ENCODE assay signal across 32 cellular contexts in genomic region chr20:6999381-6999780, GRCh38.
"Had no signal": no experiment of that assay in that cellular context is flagged by ENCODE, and none has a peak within 500 bp of the region (broad histone marks: within the 10 kb centered on the region; RNA-seq: fewer than 3 reads in every experiment).

No MANE protein-coding gene starts in this region.

- FAIRE-seq: bronchial epithelial cell, colon had no signal

- H3K4me3 Mint-ChIP-seq: activated CD4-positive, alpha-beta memory T cell treated with anti-CD3 and anti-CD28 coated beads, Interleukin-2, amount 10 ng/mL, durations not matched to agents 7 days and 5 days; activated CD4-positive, alpha-beta T cell treated with anti-CD3 and anti-CD28 coated beads, Interleukin-2, amount 10 ng/mL, durations not matched to agents 7 days and 5 days; activated naive CD4-positive, alpha-beta T cell treated with anti-CD3 and anti-CD28 coated beads, Interleukin-2, amount 10 ng/mL, durations not matched to agents 7 days and 5 days; activated naive CD8-positive, alpha-beta T cell treated with anti-CD3 and anti-CD28 coated beads, Interleukin-2, amount 10 ng/mL, durations not matched to agents 7 days and 5 days; activated T-cell treated with anti-CD3 and anti-CD28 coated beads, Interleukin-2, amount 50 U/mL, for 24 hours; activated T-cell treated with anti-CD3 and anti-CD28 coated beads, Interleukin-2, amount 50 U/mL, for 72 hours; brain; central memory CD8-positive, alpha-beta T cell; effector memory CD8-positive, alpha-beta T cell; WTC11 had no signal

- H3K27ac Mint-ChIP-seq: activated CD4-positive, alpha-beta memory T cell treated with anti-CD3 and anti-CD28 coated beads, Interleukin-2, amount 10 ng/mL, durations not matched to agents 7 days and 5 days; activated CD4-positive, alpha-beta T cell treated with anti-CD3 and anti-CD28 coated beads, Interleukin-2, amount 10 ng/mL, durations not matched to agents 7 days and 5 days; activated naive CD4-positive, alpha-beta T cell treated with anti-CD3 and anti-CD28 coated beads, Interleukin-2, amount 10 ng/mL, durations not matched to agents 7 days and 5 days; activated naive CD4-positive, alpha-beta T cell treated with anti-CD3 and anti-CD28 coated beads, Interleukin-2, amount 50 U/mL, for 72 hours; activated naive CD8-positive, alpha-beta T cell treated with anti-CD3 and anti-CD28 coated beads, Interleukin-2, amount 10 ng/mL, durations not matched to agents 7 days and 5 days; activated T-cell treated with anti-CD3 and anti-CD28 coated beads, Interleukin-2, amount 50 U/mL, for 24 hours; activated T-cell treated with anti-CD3 and anti-CD28 coated beads, Interleukin-2, amount 50 U/mL, for 72 hours; brain; effector memory CD8-positive, alpha-beta T cell; WTC11 had no signal

- H3K4me1 ChIP-seq: ascending aorta, gastrocnemius medialis, heart left ventricle had no signal

- H3K4me1 Mint-ChIP-seq: activated CD4-positive, alpha-beta memory T cell treated with anti-CD3 and anti-CD28 coated beads, Interleukin-2, amount 10 ng/mL, durations not matched to agents 7 days and 5 days; activated CD4-positive, alpha-beta T cell treated with anti-CD3 and anti-CD28 coated beads, Interleukin-2, amount 10 ng/mL, durations not matched to agents 7 days and 5 days; activated naive CD4-positive, alpha-beta T cell treated with anti-CD3 and anti-CD28 coated beads, Interleukin-2, amount 10 ng/mL, durations not matched to agents 7 days and 5 days; activated naive CD8-positive, alpha-beta T cell treated with anti-CD3 and anti-CD28 coated beads, Interleukin-2, amount 10 ng/mL, durations not matched to agents 7 days and 5 days; brain; central memory CD8-positive, alpha-beta T cell had no signal

- H3K27ac ChIP-seq: ascending aorta, esophagus muscularis mucosa, foreskin keratinocyte, gastrocnemius medialis, heart left ventricle, VCaP had no signal

- H3K36me3 Mint-ChIP-seq: activated naive CD4-positive, alpha-beta T cell treated with anti-CD3 and anti-CD28 coated beads, Interleukin-2, amount 10 ng/mL, durations not matched to agents 7 days and 5 days; activated naive CD8-positive, alpha-beta T cell treated with anti-CD3 and anti-CD28 coated beads, Interleukin-2, amount 10 ng/mL, durations not matched to agents 7 days and 5 days; brain; WTC11 had no signal

- H3K27me3 Mint-ChIP-seq: activated CD4-positive, alpha-beta memory T cell treated with anti-CD3 and anti-CD28 coated beads, Interleukin-2, amount 10 ng/mL, durations not matched to agents 7 days and 5 days; activated CD4-positive, alpha-beta T cell treated with anti-CD3 and anti-CD28 coated beads, Interleukin-2, amount 10 ng/mL, durations not matched to agents 7 days and 5 days; activated naive CD4-positive, alpha-beta T cell treated with anti-CD3 and anti-CD28 coated beads, Interleukin-2, amount 10 ng/mL, durations not matched to agents 7 days and 5 days; activated naive CD8-positive, alpha-beta T cell treated with anti-CD3 and anti-CD28 coated beads, Interleukin-2, amount 10 ng/mL, durations not matched to agents 7 days and 5 days; activated T-cell treated with anti-CD3 and anti-CD28 coated beads, Interleukin-2, amount 50 U/mL, for 24 hours; brain; central memory CD8-positive, alpha-beta T cell; effector memory CD8-positive, alpha-beta T cell had no signal

- H3K36me3 ChIP-seq: ascending aorta, esophagus muscularis mucosa, gastrocnemius medialis, heart left ventricle had no signal

- H3K9me3 Mint-ChIP-seq: brain, WTC11 had no signal

- H3K4me3 ChIP-seq: ascending aorta, esophagus muscularis mucosa, gastrocnemius medialis, heart left ventricle had no signal

- H3K9me3 ChIP-seq: ascending aorta, esophagus muscularis mucosa, gastrocnemius medialis, heart left ventricle had no signal

- ATAC-seq: activated naive CD4-positive, alpha-beta T cell treated with anti-CD3 and anti-CD28 coated beads, Interleukin-2, amount 50 U/mL, for 72 hours; activated T-cell treated with anti-CD3 and anti-CD28 coated beads, Interleukin-2, amount 50 U/mL, for 72 hours; effector memory CD8-positive, alpha-beta T cell; foreskin keratinocyte; gastrocnemius medialis; heart left ventricle; WTC11 had no signal

- H3K27me3 ChIP-seq: ascending aorta, esophagus muscularis mucosa, foreskin keratinocyte, gastrocnemius medialis, heart left ventricle had no signal

- DNase-seq: activated CD4-positive, alpha-beta memory T cell treated with anti-CD3 and anti-CD28 coated beads, Interleukin-2, amount 10 ng/mL, durations not matched to agents 7 days and 5 days; activated CD4-positive, alpha-beta T cell treated with anti-CD3 and anti-CD28 coated beads for 1 hour; activated CD4-positive, alpha-beta T cell treated with anti-CD3 and anti-CD28 coated beads for 4 hours; activated CD4-positive, alpha-beta T cell treated with anti-CD3 and anti-CD28 coated beads, Interleukin-2, amount 10 ng/mL, durations not matched to agents 7 days and 5 days; activated CD4-positive, alpha-beta T cell treated with anti-CD3 and anti-CD28 coated beads, Interleukin-2, amount 50 U/mL, for 4 hours; activated CD8-positive, alpha-beta memory T cell treated with anti-CD3 and anti-CD28 coated beads, Interleukin-2, amount 50 U/mL, for 48 hours; activated gamma-delta T cell; activated naive CD4-positive, alpha-beta T cell; activated naive CD4-positive, alpha-beta T cell treated with anti-CD3 and anti-CD28 coated beads, Interleukin-2, amount 10 ng/mL, durations not matched to agents 7 days and 5 days; activated naive CD8-positive, alpha-beta T cell treated with anti-CD3 and anti-CD28 coated beads, Interleukin-2, amount 10 ng/mL, durations not matched to agents 7 days and 5 days; activated T-cell treated with anti-CD3 and anti-CD28 coated beads for 4 hours; activated T-cell treated with anti-CD3 and anti-CD28 coated beads, Interleukin-2, amount 50 U/mL, for 24 hours; activated T-cell treated with anti-CD3 and anti-CD28 coated beads, Interleukin-2, amount 50 U/mL, for 72 hours; cortex of kidney; dermis blood vessel endothelial cell; effector CD4-positive, alpha-beta T cell; effector memory CD8-positive, alpha-beta T cell; erythroblast; foreskin keratinocyte; gastrocnemius medialis; glutamatergic neuron; heart left ventricle; T-helper 2 cell had no signal
